ENCODE assay signal across 33 cellular contexts in genomic region chr10:88161070-88161469, GRCh38.
"Had no signal": no experiment of that assay in that cellular context is flagged by ENCODE, and none has a peak within 500 bp of the region (broad histone marks: within the 10 kb centered on the region; RNA-seq: fewer than 3 reads in every experiment).

No MANE protein-coding gene starts in this region.

- H3K27ac ChIP-seq: adrenal gland, body of pancreas, brain microvascular endothelial cell, breast epithelium, VCaP had no signal

- FAIRE-seq: TTC549 had no signal

- H3K9me3 ChIP-seq: adrenal gland, body of pancreas, breast epithelium had no signal

- H3K27me3 ChIP-seq: adrenal gland, body of pancreas, brain microvascular endothelial cell, breast epithelium had no signal

- H3K36me3 ChIP-seq: adrenal gland, brain microvascular endothelial cell, breast epithelium had no signal

- DNase-seq: activated B cell treated with CpG ODN at 0.5 μM for 24 hours; activated CD4-positive, alpha-beta memory T cell treated with anti-CD3 and anti-CD28 coated beads for 36 hours; activated CD4-positive, alpha-beta T cell treated with anti-CD3 and anti-CD28 coated beads for 4 hours; activated CD4-positive, alpha-beta T cell treated with anti-CD3 and anti-CD28 coated beads, Interleukin-2, amount 10 ng/mL, durations not matched to agents 24 days and 14 days; activated CD4-positive, alpha-beta T cell treated with anti-CD3 and anti-CD28 coated beads, Interleukin-2, amount 50 U/mL, for 1 hour; activated CD4-positive, alpha-beta T cell treated with anti-CD3 and anti-CD28 coated beads, Interleukin-2, amount 50 U/mL, for 4 hours; activated CD4-positive, CD25-positive, alpha-beta regulatory T cell treated with anti-CD3 and anti-CD28 coated beads, Interleukin-2, amount 50 U/mL, for 72 hours; activated CD8-positive, alpha-beta memory T cell treated with anti-CD3 and anti-CD28 coated beads, Interleukin-2, amount 50 U/mL, for 4 hours; activated CD8-positive, alpha-beta T cell treated with anti-CD3 and anti-CD28 coated beads for 36 hours; activated effector memory CD4-positive, alpha-beta T cell treated with anti-CD3 and anti-CD28 coated beads, Interleukin-2, amount 50 U/mL, for 16 hours; activated gamma-delta T cell treated with Interleukin-2 at 50 U/mL for 16 hours; activated naive CD4-positive, alpha-beta T cell; activated naive CD4-positive, alpha-beta T cell treated with anti-CD3 and anti-CD28 coated beads for 36 hours; activated naive CD4-positive, alpha-beta T cell treated with anti-CD3 and anti-CD28 coated beads, Interleukin-2, amount 50 U/mL, for 16 hours; activated naive CD8-positive, alpha-beta T cell treated with anti-CD3 and anti-CD28 coated beads for 36 hours; activated T-cell treated with anti-CD3 and anti-CD28 coated beads for 4 hours; activated T-cell treated with anti-CD3 and anti-CD28 coated beads, Interleukin-2, amount 50 U/mL, for 1 hour; activated T-cell treated with anti-CD3 and anti-CD28 coated beads, Interleukin-2, amount 50 U/mL, for 4 hours; activated T-cell treated with anti-CD3 and anti-CD28 coated beads, Interleukin-2, amount 50 U/mL, for 72 hours; adrenal gland; amniotic stem cell; aorta; body of pancreas; brain microvascular endothelial cell; caudate nucleus; cerebellar nuclear complex; T-helper 2 cell; T-helper 9 cell had no signal

- ATAC-seq: activated CD8-positive, alpha-beta T cell treated with anti-CD3 and anti-CD28 coated beads for 36 hours; activated naive CD4-positive, alpha-beta T cell treated with anti-CD3 and anti-CD28 coated beads, Interleukin-2, amount 50 U/mL, for 72 hours; activated T-cell treated with anti-CD3 and anti-CD28 coated beads, Interleukin-2, amount 50 U/mL, for 4 hours; activated T-cell treated with anti-CD3 and anti-CD28 coated beads, Interleukin-2, amount 50 U/mL, for 72 hours; activated T-helper 17 cell treated with anti-CD3 and anti-CD28 coated beads, Interleukin-2, amount 50 U/mL, for 72 hours; body of pancreas had no signal

- H3K4me3 ChIP-seq: adrenal gland, body of pancreas, breast epithelium had no signal
